ENCODE assay signal across 13 cellular contexts in the genomic region with DNA sequence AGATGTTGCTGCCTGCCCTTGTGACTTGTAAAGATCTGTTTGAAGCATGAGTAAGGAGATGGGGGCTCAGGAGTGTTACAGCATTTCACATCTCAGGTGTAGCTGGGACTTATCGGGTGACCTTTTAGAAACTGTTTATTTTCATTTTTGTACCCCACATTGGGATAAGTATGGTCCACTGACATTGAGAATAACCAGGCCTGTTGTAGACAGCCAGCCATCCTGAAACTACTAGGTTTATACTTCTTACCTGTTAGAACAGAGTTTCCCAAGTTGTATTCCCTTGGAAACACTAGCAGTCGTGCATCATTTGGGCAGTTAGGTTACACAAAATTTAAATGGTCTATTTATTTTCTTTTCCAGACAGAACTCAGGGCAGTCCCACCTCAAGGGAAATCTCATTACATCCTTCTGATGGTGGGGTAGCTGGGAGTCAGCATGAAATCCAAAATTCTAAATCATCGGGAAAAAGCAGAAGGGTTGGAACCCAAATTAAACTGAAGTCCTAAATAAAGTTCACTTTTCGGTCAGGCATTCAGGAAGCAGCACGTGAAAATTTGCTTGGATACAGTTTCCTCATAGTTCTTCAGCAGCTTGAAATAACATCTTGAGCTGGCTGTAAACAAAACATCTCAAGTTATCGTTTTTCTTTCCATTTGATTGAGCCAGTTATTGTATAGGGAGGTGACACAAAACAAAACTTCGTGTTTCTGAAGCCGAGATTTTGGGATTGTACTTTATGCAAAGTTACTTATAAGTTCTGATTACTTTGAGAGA. TPM values are rescaled to one million over a fixed set of nuclear protein-coding genes. Genes with fewer than 3 reads are reported as not detected.
DNase-seq lines count a peak whose midpoint lies in the region; ATAC-seq and TF ChIP-seq lines count a peak whose summit lies in the region.
"Had no signal": no experiment of that assay in that cellular context is flagged by ENCODE, and none has a peak within 500 bp of the region (broad histone marks: within the 10 kb centered on the region; RNA-seq: fewer than 3 reads in every experiment).

No MANE protein-coding gene starts in this region.

- TF ChIP-seq CTCF in VCaP (conservative IDR thresholded peaks at IDR 0.05) (no peak), transverse colon (IDR thresholded peaks at IDR 0.05) (no peak)
- TF ChIP-seq CTCF in CD4-positive, alpha-beta T cell (IDR thresholded peaks at IDR 0.05), result no peak

- H3K4me1 ChIP-seq in neuronal stem cell (ENCODE audit: control insufficient read depth in 2 of 2, insufficient read depth in 1 of 2, low read depth in 1 of 2, low read length in 2 of 2) (peaks cover 20 to 27% of the 10 kb centered on the region in 2 donors), transverse colon (peaks cover 71 to 99% (median 90%) of the 10 kb centered on the region in 4 donors)

- H4K8ac ChIP-seq in neuronal stem cell (ENCODE audit: low read depth, low read length), result no peak overlapping the region

- H3K14ac ChIP-seq in neuronal stem cell (ENCODE audit: low read length), result no peak overlapping the region

- no peak overlapping the region for H3K27ac Mint-ChIP-seq in CD4-positive, alpha-beta T cell
- H3K27ac Mint-ChIP-seq: activated CD8-positive, alpha-beta T cell treated with anti-CD3 and anti-CD28 coated beads, Interleukin-2, amount 10 ng/mL, durations not matched to agents 7 days and 5 days had no signal

- TF ChIP-seq EP300 in transverse colon (IDR thresholded peaks at IDR 0.05; ENCODE audit: low read depth), result no peak

- no peak overlapping the region for H2BK12ac ChIP-seq in neuronal stem cell (ENCODE audit: low read length)

- H2AK5ac ChIP-seq in neuronal stem cell (ENCODE audit: low read depth, low read length), result no peak overlapping the region

- in situ Hi-C loops in transverse colon (cut with MboI; ENCODE audit: low pct_ligation_motif_present in 1 of 4, low pct_unique_long_range_greater_than_20kb in 1 of 4, low sequenced_read_pairs in 3 of 4), result no loop called here

- H2BK120ac ChIP-seq in neuronal stem cell (ENCODE audit: low read depth, low read length), result no peak overlapping the region

- no peaks in the 10 kb centered on the region for H3K36me3 ChIP-seq in neuronal stem cell (replicated peaks in 1 of 2; ENCODE audit: control insufficient read depth in 2 of 2, insufficient read depth in 2 of 2, low read length in 2 of 2)
- H3K36me3 ChIP-seq in transverse colon, result no peaks in the 10 kb centered on the region

- no peak overlapping the region for H3K23ac ChIP-seq in neuronal stem cell (ENCODE audit: low read depth, low read length, poor library complexity)

- no peaks in the 10 kb centered on the region for H3K9me3 Mint-ChIP-seq in CD4-positive, alpha-beta T cell

- POLR2A ChIA-PET in CD4-positive, alpha-beta T cell (lab: Charles Lee), result interaction anchor here (0.6 to 1.1 kb wide), 2 partner anchors 16 to 25 kb away, joined by 3 read pairs; no protein-coding TSS in a partner anchor

- no peak overlapping the region for H4K91ac ChIP-seq in neuronal stem cell (ENCODE audit: low read depth, low read length, poor library complexity)

- intact Hi-C loops in transverse colon (cut with DNase I; ENCODE audit: low total_unique reads), result loop anchor here (10.0 kb wide), 1 partner anchor 64 kb away; no protein-coding TSS in a partner anchor
- intact Hi-C loops in CD4-positive, alpha-beta T cell (cut with DNase I, micrococcal nuclease), result loop anchor here in 1 of 2 experiments (5.0 kb wide), 1 partner anchor 34 kb away; no protein-coding TSS in a partner anchor

- H3K4me1 Mint-ChIP-seq in CD4-positive, alpha-beta T cell (ENCODE audit: low read depth), result peaks cover 85% of the 10 kb centered on the region

- no peak for ATAC-seq in GM19035 (IDR thresholded peaks at IDR 0.05; ENCODE audit: unreplicated experiment)
- ATAC-seq in CD4-positive, alpha-beta T cell (ENCODE audit: poor library complexity), result no peak
- ATAC-seq: activated CD8-positive, alpha-beta T cell treated with anti-CD3 and anti-CD28 coated beads, Interleukin-2, amount 10 ng/mL, durations not matched to agents 7 days and 5 days; SK-N-SH treated with all-trans-retinoic acid at 6 μM for 48 hours had no signal

- H3K4me3 ChIP-seq in neuronal stem cell (ENCODE audit: low read length in 2 of 2) (no peak overlapping the region), transverse colon (no peak overlapping the region)

- H3K4ac ChIP-seq in neuronal stem cell (ENCODE audit: low read length), result no peak overlapping the region

- DNase-seq in epithelial cell of prostate (ENCODE audit: low read depth, low spot score) (no peak), neuronal stem cell (ENCODE audit: low spot score) (no peak), transverse colon (no peak)
- DNase-seq in effector CD4-positive, alpha-beta T cell, result no peak
- DNase-seq in CD4-positive, alpha-beta T cell, result no peak
- DNase-seq: activated CD8-positive, alpha-beta T cell treated with anti-CD3 and anti-CD28 coated beads, Interleukin-2, amount 10 ng/mL, durations not matched to agents 7 days and 5 days; anterior cingulate cortex; DMS79; NCI-H226; stimulated activated CD4-positive, alpha-beta T cell treated with anti-CD3 and anti-CD28 coated beads, Interleukin-4, amount 100 ng/mL, for 1 hour had no signal

- no peaks in the 10 kb centered on the region for H3K79me1 ChIP-seq in neuronal stem cell (ENCODE audit: low read depth, low read length)

- H3K9me3 ChIP-seq in neuronal stem cell (replicated peaks in 1 of 2; ENCODE audit: control insufficient read depth in 2 of 2, insufficient read depth in 1 of 2, low read depth in 1 of 2, low read length in 2 of 2), result no peaks in the 10 kb centered on the region
- H3K9me3 ChIP-seq in transverse colon, result no peaks in the 10 kb centered on the region
- no peaks in the 10 kb centered on the region for H3K9me3 ChIP-seq in CD4-positive, alpha-beta T cell (ENCODE audit: control insufficient read depth, low read length)

- no peak for TF ChIP-seq POLR2A in transverse colon (IDR thresholded peaks at IDR 0.05)

- no peak overlapping the region for H2AFZ ChIP-seq in neuronal stem cell (ENCODE audit: low read length)

- H2BK5ac ChIP-seq in neuronal stem cell (ENCODE audit: low read length), result no peak overlapping the region

- no CpG with 5 or more reads among the region's 8 CpGs for WGBS in neuronal stem cell (ENCODE audit: extremely low coverage in 2 of 2, insufficient read length in 2 of 2, insufficient replicate concordance in 1 of 2), 2 donors
- 27 to 48% methylated on average over 6 to 8 of the region's 8 CpGs for WGBS in transverse colon (ENCODE audit: low coverage in 1 of 2), 2 donors

- no peak overlapping the region for H3K4me3 Mint-ChIP-seq in CD4-positive, alpha-beta T cell
- H3K4me3 Mint-ChIP-seq: activated CD8-positive, alpha-beta T cell treated with anti-CD3 and anti-CD28 coated beads, Interleukin-2, amount 10 ng/mL, durations not matched to agents 7 days and 5 days had no signal

- CTCF ChIA-PET in CD4-positive, alpha-beta T cell (lab: Charles Lee), result interaction anchor here (1.2 kb wide), 1 partner anchor 31 kb away, joined by 3 read pairs; the partner anchor contains the start of gene FOXO3

- H3K27ac ChIP-seq in VCaP (peak overlapping the region; percentile 77), epithelial cell of prostate (peak overlapping the region; percentile 83), neuronal stem cell (replicated peaks; ENCODE audit: low read length) (no peak overlapping the region), transverse colon (peak overlapping the region; percentile 86 to 91 (median 89))
- H3K27ac ChIP-seq in CD4-positive, alpha-beta T cell (ENCODE audit: low read depth, low read length), result no peak overlapping the region

- no peaks in the 10 kb centered on the region for H3K36me3 Mint-ChIP-seq in CD4-positive, alpha-beta T cell (ENCODE audit: low read depth)

- H3K9ac ChIP-seq in neuronal stem cell (ENCODE audit: low read depth, low read length, poor library complexity), result no peak overlapping the region

- H3K18ac ChIP-seq in neuronal stem cell (ENCODE audit: low read length), result peak overlapping the region; percentile 44

- no peak overlapping the region for H3K4me2 ChIP-seq in neuronal stem cell (ENCODE audit: insufficient read depth, low read length, poor library complexity, severe bottlenecking)

- H2BK15ac ChIP-seq in neuronal stem cell (ENCODE audit: low read length), result no peak overlapping the region

- H3K27me3 ChIP-seq in neuronal stem cell (ENCODE audit: control insufficient read depth in 3 of 3, insufficient read depth in 3 of 3, low read depth in 1 of 3, low read length in 3 of 3) (no peaks in the 10 kb centered on the region), transverse colon (no peaks in the 10 kb centered on the region)
- no peaks in the 10 kb centered on the region for H3K27me3 ChIP-seq in CD4-positive, alpha-beta T cell (ENCODE audit: control insufficient read depth, insufficient read depth, low read length)

- no peaks in the 10 kb centered on the region for H3K27me3 Mint-ChIP-seq in CD4-positive, alpha-beta T cell

RNA-seq across cellular contexts. Expression of gene FOXO3, which starts 30.5 kb away (rescaled TPM):
- polyA plus RNA-seq in neuronal stem cell (2013, experiment 1 of 2), result 15.5 TPM
- polyA plus RNA-seq in neuronal stem cell (2013, experiment 2 of 2), result 16.5 TPM
- total RNA-seq in transverse colon, result 10 to 100 TPM; 29.9 to 66.1 (median 59.1) TPM
- 10 to 100 TPM; 24.3 to 25.3 TPM for total RNA-seq in CD4-positive, alpha-beta T cell

Comparison
In these comparisons a context has a peak if more than half of its experiments do, and no peak if none do; other contexts are left out.
1. H3K27ac ChIP-seq: peak in VCaP (single experiment), epithelial cell of prostate (single experiment) and transverse colon (4 of 4); none in neuronal stem cell (single experiment) and CD4-positive, alpha-beta T cell (single experiment).